Comparison of ENCODE assay signal across 15 cellular contexts in the genomic region with DNA sequence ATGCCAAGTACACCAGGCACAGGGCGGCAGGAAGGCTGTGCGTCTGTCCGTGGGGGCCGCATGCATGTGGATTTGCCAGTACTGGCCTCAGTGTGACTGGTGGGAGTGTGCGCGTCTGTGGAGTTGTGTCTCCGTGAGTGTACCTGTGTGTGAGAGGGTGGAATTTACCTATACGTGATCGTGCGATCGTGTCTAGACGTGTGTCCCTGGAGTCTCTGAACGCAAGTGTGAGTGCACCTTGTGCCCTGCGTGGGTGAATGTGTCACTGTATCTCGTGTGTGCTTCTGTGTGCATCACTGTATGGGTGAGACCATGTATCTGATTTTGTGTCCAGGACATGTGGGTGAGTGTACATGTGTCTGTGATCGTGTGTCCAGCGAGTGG. TPM values are rescaled to one million over a fixed set of nuclear protein-coding genes. Genes with fewer than 3 reads are reported as not detected.
DNase-seq lines count a peak whose midpoint lies in the region; ATAC-seq lines count a peak whose summit lies in the region.
"Had no signal": no experiment of that assay in that cellular context is flagged by ENCODE, and none has a peak within 500 bp of the region (broad histone marks: within the 10 kb centered on the region; RNA-seq: fewer than 3 reads in every experiment).

No MANE protein-coding gene starts in this region.

- no peaks in the 10 kb centered on the region for H3K9me3 ChIP-seq in iPS-18a (ENCODE audit: control insufficient read depth, low read depth, low read length)

- H3K27ac Mint-ChIP-seq in activated naive CD4-positive, alpha-beta T cell treated with anti-CD3 and anti-CD28 coated beads, Interleukin-2, amount 50 U/mL, for 24 hours = no peak overlapping the region
- H3K27ac Mint-ChIP-seq in activated naive CD4-positive, alpha-beta T cell treated with anti-CD3 and anti-CD28 coated beads for 36 hours = no peak overlapping the region
- peak overlapping the region; percentile 70 for H3K27ac Mint-ChIP-seq in activated T-helper 1 cell treated with anti-CD3 and anti-CD28 coated beads, Interleukin-12 subunit alpha, Interleukin-12 subunit beta, Interleukin-2, Interleukin-4 antibody, amounts not matched to agents 30 ng/mL and 10 ng/mL and 1 ng/mL, durations not matched to agents 14 hours and 24 hours and 36 hours
- no peak overlapping the region for H3K27ac Mint-ChIP-seq in stimulated activated memory B cell treated with anti-CD40 and anti-IgM and Interleukin-4, amounts not matched to agents 10 μg/mL and 1 μg/mL and 100 μg/mL, for 72 hours

- CTCF ChIA-PET in activated naive CD4-positive, alpha-beta T cell treated with anti-CD3 and anti-CD28 coated beads for 36 hours (lab: Charles Lee) = no interaction called here

- peaks cover 46% of the 10 kb centered on the region for H3K4me1 ChIP-seq in iPS-18a (ENCODE audit: control insufficient read depth, low read depth, low read length)

- intact Hi-C loops in activated naive CD4-positive, alpha-beta T cell treated with anti-CD3 and anti-CD28 coated beads for 36 hours (cut with micrococcal nuclease) = loop anchor here (2.0 to 10.0 kb wide), 3 partner anchors 14 to 936 kb away; no protein-coding TSS in a partner anchor
- intact Hi-C loops in activated T-helper 1 cell treated with anti-CD3 and anti-CD28 coated beads, Interleukin-12 subunit alpha, Interleukin-12 subunit beta, Interleukin-2, Interleukin-4 antibody, amounts not matched to agents 30 ng/mL and 10 ng/mL and 1 ng/mL, durations not matched to agents 14 hours and 24 hours and 36 hours (cut with micrococcal nuclease) = loop anchor here (5.0 kb wide), 2 partner anchors 936 to 1201 kb away; no protein-coding TSS in a partner anchor

- H3K27me3 ChIP-seq in iPS-18a (ENCODE audit: control insufficient read depth, insufficient read depth, low read length) = peaks cover 100% of the 10 kb centered on the region

- peaks cover 47% of the 10 kb centered on the region for H3K27me3 Mint-ChIP-seq in activated naive CD4-positive, alpha-beta T cell treated with anti-CD3 and anti-CD28 coated beads, Interleukin-2, amount 50 U/mL, for 24 hours
- H3K27me3 Mint-ChIP-seq in activated naive CD4-positive, alpha-beta T cell treated with anti-CD3 and anti-CD28 coated beads for 36 hours (ENCODE audit: low read depth) = peaks cover 71% of the 10 kb centered on the region
- H3K27me3 Mint-ChIP-seq in activated T-helper 1 cell treated with anti-CD3 and anti-CD28 coated beads, Interleukin-12 subunit alpha, Interleukin-12 subunit beta, Interleukin-2, Interleukin-4 antibody, amounts not matched to agents 30 ng/mL and 10 ng/mL and 1 ng/mL, durations not matched to agents 14 hours and 24 hours and 36 hours (ENCODE audit: insufficient read depth) = peaks cover 57% of the 10 kb centered on the region
- H3K27me3 Mint-ChIP-seq in stimulated activated memory B cell treated with anti-CD40 and anti-IgM and Interleukin-4, amounts not matched to agents 10 μg/mL and 1 μg/mL and 100 μg/mL, for 72 hours = peaks cover 91% of the 10 kb centered on the region

- no peaks in the 10 kb centered on the region for H3K36me3 ChIP-seq in iPS-18a (ENCODE audit: control insufficient read depth, low read depth, low read length)

- no peak for DNase-seq in activated naive CD4-positive, alpha-beta T cell treated with anti-CD3 and anti-CD28 coated beads for 36 hours
- DNase-seq in activated T-helper 1 cell treated with anti-CD3 and anti-CD28 coated beads, Interleukin-12 subunit alpha, Interleukin-12 subunit beta, Interleukin-2, Interleukin-4 antibody, amounts not matched to agents 30 ng/mL and 10 ng/mL and 1 ng/mL, durations not matched to agents 14 hours and 24 hours and 36 hours (ENCODE audit: low spot score) = no peak
- no peak for DNase-seq in ecto neural progenitor cell (ENCODE audit: low spot score)
- DNase-seq in epidermal melanocyte (ENCODE audit: insufficient read length, low spot score) = no peak
- DNase-seq: GF-D8; NCI-H1436 treated with DMSO at 0.1 percent for 48 hours; NK-92 treated with Interleukin-12 subunit alpha and Interleukin-12 subunit beta, amount 100 ng/mL, for 24 hours; substantia nigra; T-cell had no signal

- H3K27ac ChIP-seq in iPS-18a (ENCODE audit: low read length) = no peak overlapping the region

- H3K9me3 Mint-ChIP-seq in activated naive CD4-positive, alpha-beta T cell treated with anti-CD3 and anti-CD28 coated beads, Interleukin-2, amount 50 U/mL, for 24 hours = no peaks in the 10 kb centered on the region
- H3K9me3 Mint-ChIP-seq in activated naive CD4-positive, alpha-beta T cell treated with anti-CD3 and anti-CD28 coated beads for 36 hours = no peaks in the 10 kb centered on the region
- no peaks in the 10 kb centered on the region for H3K9me3 Mint-ChIP-seq in activated T-helper 1 cell treated with anti-CD3 and anti-CD28 coated beads, Interleukin-12 subunit alpha, Interleukin-12 subunit beta, Interleukin-2, Interleukin-4 antibody, amounts not matched to agents 30 ng/mL and 10 ng/mL and 1 ng/mL, durations not matched to agents 14 hours and 24 hours and 36 hours
- H3K9me3 Mint-ChIP-seq in stimulated activated memory B cell treated with anti-CD40 and anti-IgM and Interleukin-4, amounts not matched to agents 10 μg/mL and 1 μg/mL and 100 μg/mL, for 72 hours = peaks cover 4% of the 10 kb centered on the region
- H3K9me3 Mint-ChIP-seq: T-cell had no signal

- peaks cover 35% of the 10 kb centered on the region for H3K4me1 Mint-ChIP-seq in activated naive CD4-positive, alpha-beta T cell treated with anti-CD3 and anti-CD28 coated beads, Interleukin-2, amount 50 U/mL, for 24 hours
- H3K4me1 Mint-ChIP-seq in activated naive CD4-positive, alpha-beta T cell treated with anti-CD3 and anti-CD28 coated beads for 36 hours (ENCODE audit: low read depth) = peaks cover 28% of the 10 kb centered on the region
- peaks cover 11% of the 10 kb centered on the region for H3K4me1 Mint-ChIP-seq in activated T-helper 1 cell treated with anti-CD3 and anti-CD28 coated beads, Interleukin-12 subunit alpha, Interleukin-12 subunit beta, Interleukin-2, Interleukin-4 antibody, amounts not matched to agents 30 ng/mL and 10 ng/mL and 1 ng/mL, durations not matched to agents 14 hours and 24 hours and 36 hours (ENCODE audit: low read depth)
- peaks cover 32% of the 10 kb centered on the region for H3K4me1 Mint-ChIP-seq in stimulated activated memory B cell treated with anti-CD40 and anti-IgM and Interleukin-4, amounts not matched to agents 10 μg/mL and 1 μg/mL and 100 μg/mL, for 72 hours

- no peaks in the 10 kb centered on the region for H3K36me3 Mint-ChIP-seq in activated naive CD4-positive, alpha-beta T cell treated with anti-CD3 and anti-CD28 coated beads, Interleukin-2, amount 50 U/mL, for 24 hours
- H3K36me3 Mint-ChIP-seq in activated naive CD4-positive, alpha-beta T cell treated with anti-CD3 and anti-CD28 coated beads for 36 hours (ENCODE audit: low read depth) = no peaks in the 10 kb centered on the region
- H3K36me3 Mint-ChIP-seq in activated T-helper 1 cell treated with anti-CD3 and anti-CD28 coated beads, Interleukin-12 subunit alpha, Interleukin-12 subunit beta, Interleukin-2, Interleukin-4 antibody, amounts not matched to agents 30 ng/mL and 10 ng/mL and 1 ng/mL, durations not matched to agents 14 hours and 24 hours and 36 hours (ENCODE audit: low read depth) = peaks cover 2% of the 10 kb centered on the region
- H3K36me3 Mint-ChIP-seq in stimulated activated memory B cell treated with anti-CD40 and anti-IgM and Interleukin-4, amounts not matched to agents 10 μg/mL and 1 μg/mL and 100 μg/mL, for 72 hours = no peaks in the 10 kb centered on the region
- H3K36me3 Mint-ChIP-seq: T-cell had no signal

- peak overlapping the region; percentile 51 for H3K4me3 ChIP-seq in iPS-18a (ENCODE audit: low read length)

- H3K9ac ChIP-seq in iPS-18a (ENCODE audit: low read length) = no peak overlapping the region

- ATAC-seq in stimulated activated memory B cell treated with anti-CD40 and anti-IgM and Interleukin-4, amounts not matched to agents 10 μg/mL and 1 μg/mL and 100 μg/mL, for 72 hours = no peak
- no peak for ATAC-seq in HG03280 (IDR thresholded peaks at IDR 0.05; ENCODE audit: unreplicated experiment)
- ATAC-seq: T-cell had no signal

- peak overlapping the region; percentile 0 for H3K4me3 Mint-ChIP-seq in activated naive CD4-positive, alpha-beta T cell treated with anti-CD3 and anti-CD28 coated beads, Interleukin-2, amount 50 U/mL, for 24 hours
- H3K4me3 Mint-ChIP-seq in activated naive CD4-positive, alpha-beta T cell treated with anti-CD3 and anti-CD28 coated beads for 36 hours = no peak overlapping the region
- H3K4me3 Mint-ChIP-seq in activated T-helper 1 cell treated with anti-CD3 and anti-CD28 coated beads, Interleukin-12 subunit alpha, Interleukin-12 subunit beta, Interleukin-2, Interleukin-4 antibody, amounts not matched to agents 30 ng/mL and 10 ng/mL and 1 ng/mL, durations not matched to agents 14 hours and 24 hours and 36 hours = peak overlapping the region; percentile 13
- peak overlapping the region; percentile 13 for H3K4me3 Mint-ChIP-seq in stimulated activated memory B cell treated with anti-CD40 and anti-IgM and Interleukin-4, amounts not matched to agents 10 μg/mL and 1 μg/mL and 100 μg/mL, for 72 hours

RNA-seq across cellular contexts. Expression of gene LHX5, which starts 4.9 kb away (rescaled TPM):
- not detected for total RNA-seq in activated naive CD4-positive, alpha-beta T cell treated with anti-CD3 and anti-CD28 coated beads for 36 hours
- total RNA-seq in activated T-helper 1 cell treated with anti-CD3 and anti-CD28 coated beads, Interleukin-12 subunit alpha, Interleukin-12 subunit beta, Interleukin-2, Interleukin-4 antibody, amounts not matched to agents 30 ng/mL and 10 ng/mL and 1 ng/mL, durations not matched to agents 14 hours and 24 hours and 36 hours = not detected in 2 replicates
- total RNA-seq: cardiac septum, HT1080, T-cell had no signal

RNA-seq across cellular contexts. Expression of gene SDSL, which starts 44.6 kb away (rescaled TPM):
- not detected for total RNA-seq in activated naive CD4-positive, alpha-beta T cell treated with anti-CD3 and anti-CD28 coated beads for 36 hours
- total RNA-seq in activated T-helper 1 cell treated with anti-CD3 and anti-CD28 coated beads, Interleukin-12 subunit alpha, Interleukin-12 subunit beta, Interleukin-2, Interleukin-4 antibody, amounts not matched to agents 30 ng/mL and 10 ng/mL and 1 ng/mL, durations not matched to agents 14 hours and 24 hours and 36 hours = 0.52 and 0.54 TPM in 2 replicates
